ENCODE assay signal across 25 cellular contexts in genomic region chr5:78063495-78063894, GRCh38.
"Had no signal": no experiment of that assay in that cellular context is flagged by ENCODE, and none has a peak within 500 bp of the region (broad histone marks: within the 10 kb centered on the region; RNA-seq: fewer than 3 reads in every experiment).

No MANE protein-coding gene starts in this region.

- ATAC-seq: naive thymus-derived CD8-positive, alpha-beta T cell; natural killer cell treated with Interleukin-12 subunit alpha and Interleukin-12 subunit beta and Interleukin-15 and Interleukin-18, amount 100 ng/mL, for 72 hours; pancreas; psoas muscle; right cardiac atrium; sciatic nerve; stimulated activated memory B cell treated with anti-CD40 and anti-IgM and Interleukin-4, amounts not matched to agents 10 μg/mL and 1 μg/mL and 100 μg/mL, for 72 hours; stimulated activated naive CD8-positive, alpha-beta T cell treated with anti-CD3 and anti-CD28 coated beads, Interleukin-15, amount 100 ng/mL, for 72 hours; stimulated activated naive CD8-positive, alpha-beta T cell treated with anti-CD3 and anti-CD28 coated beads, Interleukin-15, Interleukin-2, amounts not matched to agents 100 U/mL and 50 U/mL, for 24 hours; upper lobe of right lung had no signal

- FAIRE-seq: pancreas had no signal

- DNase-seq: naive thymus-derived CD8-positive, alpha-beta T cell; nephron progenitor cell; nucleus accumbens; pancreas; posterior cingulate gyrus; psoas muscle; right cardiac atrium; spleen; stimulated activated CD4-positive, alpha-beta T cell treated with anti-CD3 and anti-CD28 coated beads, Interleukin-12 subunit alpha, Interleukin-12 subunit beta, amount 100 ng/mL, for 4 hours; stimulated activated CD4-positive, alpha-beta T cell treated with anti-CD3 and anti-CD28 coated beads, Interleukin-1b, Interleukin-23, amount 100 ng/mL, for 48 hours; stimulated activated CD4-positive, alpha-beta T cell treated with anti-CD3 and anti-CD28 coated beads, Interleukin-4, amount 100 ng/mL, for 1 hour; stimulated activated CD4-positive, alpha-beta T cell treated with anti-CD3 and anti-CD28 coated beads, Interleukin-4, amount 100 ng/mL, for 4 hours; stimulated activated CD8-positive, alpha-beta memory T cell treated with anti-CD3 and anti-CD28 coated beads, Interleukin-4, amount 100 ng/mL, for 48 hours; stimulated activated naive CD4-positive, alpha-beta T cell; stimulated activated naive CD8-positive, alpha-beta T cell treated with anti-CD3 and anti-CD28 coated beads, Interleukin-15, amount 100 ng/mL, for 72 hours; stimulated activated naive CD8-positive, alpha-beta T cell treated with anti-CD3 and anti-CD28 coated beads, Interleukin-15, Interleukin-2, amounts not matched to agents 100 U/mL and 50 U/mL, for 24 hours; substantia nigra; testis; tibial artery; transverse colon; upper lobe of right lung; uterus had no signal
